ENCODE assay signal across 8 cellular contexts in genomic region chr19:48899781-48900476, GRCh38. TPM values are rescaled to one million over a fixed set of nuclear protein-coding genes. Genes with fewer than 3 reads are reported as not detected.
DNase-seq lines count a peak whose midpoint lies in the region; ATAC-seq and TF ChIP-seq lines count a peak whose summit lies in the region.

Gene NUCB1 (plus strand): TSS chr19:48900312. CDS start chr19:48900797, 485 bp downstream.

- DNase-seq in GM12864 (ENCODE audit: low read depth) (peak; percentile 93), NCI-H146 treated with DMSO at 0.1 percent for 48 hours (lab: John Stamatoyannopoulos, UW; ENCODE audit: unreplicated experiment) (peak; percentile 95), amniotic epithelial cell (ENCODE audit: low read depth) (peak; percentile 97), heart right ventricle (peak; percentile 98 to 100), posterior cingulate gyrus (peak; percentile 96 to 100 (median 99)), upper lobe of left lung (peak; percentile 97 to 99)

- H3K9me3 ChIP-seq in heart right ventricle (no peaks in the 10 kb centered on the region), upper lobe of left lung (no peaks in the 10 kb centered on the region)

- H3K4me3 ChIP-seq in GM12864 (ENCODE audit: low read depth, low read length) (peak within 1 kb of the TSS; percentile 95), heart right ventricle (peak within 1 kb of the TSS; percentile 67 to 98 (median 88)), upper lobe of left lung (peak within 1 kb of the TSS; percentile 72 to 94 (median 84))

- intact Hi-C loops in T-helper 1 cell treated with Interleukin-12 subunit alpha and Interleukin-12 subunit beta and Interleukin-4 antibody, amounts not matched to agents 30 ng/mL and 1 ng/mL, for 36 hours (cut with micrococcal nuclease): loop anchor here (1.0 to 5.0 kb wide), 10 partner anchors 13 to 263 kb away; partner anchors contain the start of genes BAX, DBP, DHDH and FTL
- intact Hi-C loops in heart right ventricle (cut with DNase I) (loop anchor here in 4 of 10 donors (1.0 to 5.0 kb wide), 3 partner anchors 27 to 65 kb away; partner anchors contain the start of genes BAX (in 4 of the 4), PPP1R15A (in 2 of the 4) and FTL (in 1 of the 4)), posterior cingulate gyrus (cut with DNase I) (loop anchor here (10.0 kb wide), 1 partner anchor 65 kb away; the partner anchor contains the start of gene FTL)

- peak in 3 of 4 donors; percentile 22 to 79 (median 73) for TF ChIP-seq EP300 in upper lobe of left lung (IDR thresholded peaks at IDR 0.05)

- peaks cover 0 to 29% (median 13%) of the 10 kb centered on the region in 9 donors for H3K36me3 ChIP-seq in heart right ventricle
- peaks cover 0 to 22% (median 8%) of the 10 kb centered on the region in 4 donors for H3K36me3 ChIP-seq in upper lobe of left lung

- H3K27me3 ChIP-seq in heart right ventricle (peaks cover 0 to 18% (median 0%) of the 10 kb centered on the region in 7 donors), upper lobe of left lung (no peaks in the 10 kb centered on the region)

- ATAC-seq in HG02798 (IDR thresholded peaks at IDR 0.05; ENCODE audit: poor library complexity, unreplicated experiment) (peak; percentile 96), heart right ventricle (peak; percentile 96 to 98 (median 98)), upper lobe of left lung (ENCODE audit: low FRiP score in 2 of 2) (peak; percentile 99)

- TF ChIP-seq POLR2A in upper lobe of left lung (IDR thresholded peaks at IDR 0.05): peak; percentile 11 to 89 (median 44)

- TF ChIP-seq CTCF in GM12864 (IDR thresholded peaks at IDR 0.05; ENCODE audit: low read depth, low read length, missing control alignments) (no peak), heart right ventricle (IDR thresholded peaks at IDR 0.05) (peak in 6 of 9 donors; percentile 14 to 53 (median 37)), upper lobe of left lung (IDR thresholded peaks at IDR 0.05) (peak; percentile 25 to 64 (median 44))

- H3K4me1 ChIP-seq in heart right ventricle (peaks cover 10 to 51% (median 45%) of the 10 kb centered on the region in 9 donors), upper lobe of left lung (peaks cover 35 to 49% (median 43%) of the 10 kb centered on the region in 4 donors)

- H3K27ac ChIP-seq in heart right ventricle: peak within 1 kb of the TSS; percentile 74 to 98 (median 94)
- H3K27ac ChIP-seq in upper lobe of left lung: peak within 1 kb of the TSS; percentile 85 to 97 (median 94)

- 7 to 8% methylated on average over 34 of the region's 34 CpGs for WGBS in heart right ventricle, 2 donors
- WGBS in upper lobe of left lung, 2 donors: 8 to 9% methylated on average over 29 to 34 of the region's 34 CpGs

RNA-seq across cellular contexts. Expression of gene NUCB1, which starts in this region (rescaled TPM):
- total RNA-seq in T-helper 1 cell treated with Interleukin-12 subunit alpha and Interleukin-12 subunit beta and Interleukin-4 antibody, amounts not matched to agents 30 ng/mL and 1 ng/mL, for 36 hours: 273 and 277 TPM in 2 replicates
- total RNA-seq in heart right ventricle (100 to 1,000 TPM; 227 to 452 (median 311) TPM), upper lobe of left lung (100 to 1,000 TPM; 278 to 463 (median 341) TPM)
- 100 to 1,000 TPM; 170 to 294 TPM for polyA plus RNA-seq in heart right ventricle

Comparison
In these comparisons a context has a peak if more than half of its experiments do, and no peak if none do; other contexts are left out.
1. Peak in every context shown above with its lines: DNase-seq, ATAC-seq, H3K4me3 ChIP-seq and H3K27ac ChIP-seq.